9 cellular contexts compared by ENCODE assay signal in the genomic region with DNA sequence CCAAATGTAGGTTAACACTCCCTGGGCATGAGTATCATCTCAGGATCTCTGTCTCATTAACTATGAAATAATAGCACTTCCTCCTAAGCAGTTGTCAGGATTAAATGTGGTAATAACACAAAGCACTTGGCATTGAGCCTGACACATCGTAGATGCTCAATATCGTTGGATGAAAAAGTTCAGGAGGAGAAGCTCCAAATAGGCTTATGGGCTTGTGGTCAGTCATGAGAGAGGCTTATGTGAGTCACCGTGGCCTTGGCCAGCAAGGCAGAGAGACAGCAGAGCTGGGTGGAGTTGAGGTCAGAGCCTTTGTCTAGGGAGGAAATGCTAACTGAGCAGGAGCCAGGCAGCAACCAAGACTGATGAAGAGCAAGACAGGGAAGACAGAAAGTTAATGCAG.
DNase-seq lines count a peak whose midpoint lies in the region; ATAC-seq and TF ChIP-seq lines count a peak whose summit lies in the region.
"Had no signal": no experiment of that assay in that cellular context is flagged by ENCODE, and none has a peak within 500 bp of the region (broad histone marks: within the 10 kb centered on the region; RNA-seq: fewer than 3 reads in every experiment).

No MANE protein-coding gene starts in this region.

- CTCF ChIA-PET in mammary epithelial cell (lab: Charles Lee; ENCODE audit: low non-redundant PET) = interaction anchor here (0.6 kb wide), 1 partner anchor 1372 kb away, joined by 4 read pairs; no protein-coding TSS in a partner anchor
- CTCF ChIA-PET in naive thymus-derived CD4-positive, alpha-beta T cell (lab: Charles Lee) = no interaction called here
- CTCF ChIA-PET in CD8-positive, alpha-beta T cell (lab: Charles Lee) = no interaction called here

- H3K36me3 ChIP-seq in MG63 = no peaks in the 10 kb centered on the region
- H3K36me3 ChIP-seq in mammary epithelial cell (ENCODE audit: insufficient read depth, low read length) = no peaks in the 10 kb centered on the region
- no peaks in the 10 kb centered on the region for H3K36me3 ChIP-seq in naive thymus-derived CD4-positive, alpha-beta T cell (ENCODE audit: control insufficient read depth in 2 of 3, insufficient read depth in 3 of 3, low read length in 3 of 3)
- H3K36me3 ChIP-seq in CD8-positive, alpha-beta T cell (ENCODE audit: insufficient read depth, low read length) = no peaks in the 10 kb centered on the region

- intact Hi-C loops in mammary epithelial cell (cut with micrococcal nuclease) = no loop called here
- intact Hi-C loops in naive thymus-derived CD4-positive, alpha-beta T cell (cut with micrococcal nuclease) = no loop called here
- intact Hi-C loops in CD8-positive, alpha-beta T cell (cut with DNase I, micrococcal nuclease) = no loop called here

- no peaks in the 10 kb centered on the region for H3K79me2 ChIP-seq in mammary epithelial cell (ENCODE audit: insufficient read depth, low read length)

- ATAC-seq in naive thymus-derived CD4-positive, alpha-beta T cell = peak; percentile 86
- no peak for ATAC-seq in HG02973 (IDR thresholded peaks at IDR 0.05; ENCODE audit: unreplicated experiment)
- ATAC-seq in GM21528 (IDR thresholded peaks at IDR 0.05; ENCODE audit: low FRiP score, unreplicated experiment) = no peak
- ATAC-seq in CD8-positive, alpha-beta T cell = no peak

- H3K4me3 Mint-ChIP-seq in naive thymus-derived CD4-positive, alpha-beta T cell = no peak overlapping the region
- H3K4me3 Mint-ChIP-seq in CD8-positive, alpha-beta T cell = no peak overlapping the region
- H3K4me3 Mint-ChIP-seq: activated naive CD8-positive, alpha-beta T cell had no signal

- H2AFZ ChIP-seq in mammary epithelial cell (ENCODE audit: low read depth, low read length) = no peak overlapping the region

- H3K9me3 Mint-ChIP-seq in naive thymus-derived CD4-positive, alpha-beta T cell = no peaks in the 10 kb centered on the region
- no peaks in the 10 kb centered on the region for H3K9me3 Mint-ChIP-seq in CD8-positive, alpha-beta T cell

- H3K27me3 Mint-ChIP-seq in naive thymus-derived CD4-positive, alpha-beta T cell = peaks cover 0 to 2% (median 0%) of the 10 kb centered on the region in 5 donors
- no peaks in the 10 kb centered on the region for H3K27me3 Mint-ChIP-seq in CD8-positive, alpha-beta T cell (ENCODE audit: low read depth)
- H3K27me3 Mint-ChIP-seq: activated naive CD8-positive, alpha-beta T cell had no signal

- H3K27ac ChIP-seq in mammary epithelial cell (ENCODE audit: insufficient read depth, low read depth, low read length) = no peak overlapping the region
- no peak overlapping the region for H3K27ac ChIP-seq in naive thymus-derived CD4-positive, alpha-beta T cell (ENCODE audit: low read depth, low read length)
- no peak overlapping the region for H3K27ac ChIP-seq in CD8-positive, alpha-beta T cell (ENCODE audit: low read depth, low read length)

- no peak overlapping the region for H3K4me2 ChIP-seq in mammary epithelial cell (ENCODE audit: insufficient read depth, low read depth, low read length)

- TF ChIP-seq CTCF in mammary epithelial cell (conservative IDR thresholded peaks at IDR 0.05 in 1 of 2, IDR thresholded peaks at IDR 0.05 in 1 of 2; ENCODE audit: extremely low read depth in 1 of 2, insufficient read depth in 1 of 2, low read depth in 1 of 2, low read length in 2 of 2) = no peak
- TF ChIP-seq CTCF in CD8-positive, alpha-beta T cell (IDR thresholded peaks at IDR 0.05) = no peak

- H3K9ac ChIP-seq in mammary epithelial cell (ENCODE audit: insufficient read depth, low read length) = no peak overlapping the region

- H3K9me3 ChIP-seq in MG63 = no peaks in the 10 kb centered on the region
- no peaks in the 10 kb centered on the region for H3K9me3 ChIP-seq in mammary epithelial cell (replicated peaks; ENCODE audit: insufficient read depth, low read length)
- H3K9me3 ChIP-seq in naive thymus-derived CD4-positive, alpha-beta T cell (ENCODE audit: control insufficient read depth in 2 of 3, low read length in 3 of 3) = no peaks in the 10 kb centered on the region
- H3K9me3 ChIP-seq in CD8-positive, alpha-beta T cell (ENCODE audit: low read length) = no peaks in the 10 kb centered on the region

- no peaks in the 10 kb centered on the region for H4K20me1 ChIP-seq in mammary epithelial cell (ENCODE audit: insufficient read depth, low read length)

- dilution Hi-C loops in mammary epithelial cell (cut with HindIII; ENCODE audit: low sequenced_read_pairs) = no loop called here

- no TSS peak for BruUV-seq in mammary epithelial cell (replicated peaks; lab: Mats Ljungman, UMichigan)

- peak; percentile 50 for DNase-seq in COLO829 (ENCODE audit: low spot score)
- DNase-seq in MG63 = peak; percentile 97
- DNase-seq in mammary epithelial cell = peak; percentile 86
- no peak for DNase-seq in naive thymus-derived CD4-positive, alpha-beta T cell
- DNase-seq in effector CD4-positive, alpha-beta T cell = no peak
- DNase-seq in CD8-positive, alpha-beta T cell = no peak

- H3K36me3 Mint-ChIP-seq in naive thymus-derived CD4-positive, alpha-beta T cell = peaks cover 0 to 3% (median 0%) of the 10 kb centered on the region in 5 donors
- no peaks in the 10 kb centered on the region for H3K36me3 Mint-ChIP-seq in CD8-positive, alpha-beta T cell
- H3K36me3 Mint-ChIP-seq: activated naive CD8-positive, alpha-beta T cell had no signal

- no peaks in the 10 kb centered on the region for H3K4me1 ChIP-seq in mammary epithelial cell (ENCODE audit: insufficient read depth, low read length)
- no peaks in the 10 kb centered on the region for H3K4me1 ChIP-seq in naive thymus-derived CD4-positive, alpha-beta T cell (ENCODE audit: control insufficient read depth in 2 of 2, insufficient read depth in 2 of 2, low read length in 2 of 2)
- H3K4me1 ChIP-seq in CD8-positive, alpha-beta T cell (ENCODE audit: insufficient read depth, low read length) = no peaks in the 10 kb centered on the region

- H3K27me3 ChIP-seq in MG63 (no peaks in the 10 kb centered on the region), mammary epithelial cell (ENCODE audit: insufficient read depth, low read length) (peaks cover 3% of the 10 kb centered on the region)
- H3K27me3 ChIP-seq in naive thymus-derived CD4-positive, alpha-beta T cell (ENCODE audit: control insufficient read depth in 2 of 2, insufficient read depth in 2 of 2, low read length in 2 of 2) = no peaks in the 10 kb centered on the region
- no peaks in the 10 kb centered on the region for H3K27me3 ChIP-seq in CD8-positive, alpha-beta T cell (ENCODE audit: insufficient read depth, low read length)

- POLR2A ChIA-PET in naive thymus-derived CD4-positive, alpha-beta T cell (lab: Charles Lee) = no interaction called here
- POLR2A ChIA-PET in CD8-positive, alpha-beta T cell (lab: Charles Lee) = no interaction called here

- no peak overlapping the region for H3K4me3 ChIP-seq in MG63
- H3K4me3 ChIP-seq in mammary epithelial cell (replicated peaks in 1 of 3; ENCODE audit: insufficient read depth in 1 of 3, low read depth in 2 of 3, low read length in 3 of 3) = no peak overlapping the region
- no peak overlapping the region for H3K4me3 ChIP-seq in naive thymus-derived CD4-positive, alpha-beta T cell (ENCODE audit: low read length)
- no peak overlapping the region for H3K4me3 ChIP-seq in CD8-positive, alpha-beta T cell (ENCODE audit: low read depth, low read length)

- in situ Hi-C loops in mammary epithelial cell (cut with MboI; ENCODE audit: low sequenced_read_pairs in 2 of 2) = no loop called here

- H3K4me1 Mint-ChIP-seq in naive thymus-derived CD4-positive, alpha-beta T cell = peaks cover 3 to 22% (median 9%) of the 10 kb centered on the region in 7 donors
- peaks cover 2% of the 10 kb centered on the region for H3K4me1 Mint-ChIP-seq in CD8-positive, alpha-beta T cell (ENCODE audit: low read depth)

- WGBS in mammary epithelial cell (ENCODE audit: low coverage, missing lambda C conversion rate) = 29% methylated on average over 3 of the region's 3 CpGs

- H3K27ac Mint-ChIP-seq in naive thymus-derived CD4-positive, alpha-beta T cell = no peak overlapping the region
- H3K27ac Mint-ChIP-seq in CD8-positive, alpha-beta T cell = no peak overlapping the region
- H3K27ac Mint-ChIP-seq: activated naive CD8-positive, alpha-beta T cell had no signal

Comparison
In these comparisons a context has a peak if more than half of its experiments do, and no peak if none do; other contexts are left out.
1. DNase-seq: peak in COLO829 (single experiment), MG63 (single experiment) and mammary epithelial cell (single experiment); none in naive thymus-derived CD4-positive, alpha-beta T cell (0 of 9), effector CD4-positive, alpha-beta T cell (single experiment) and CD8-positive, alpha-beta T cell (0 of 7).